In the genomic region with DNA sequence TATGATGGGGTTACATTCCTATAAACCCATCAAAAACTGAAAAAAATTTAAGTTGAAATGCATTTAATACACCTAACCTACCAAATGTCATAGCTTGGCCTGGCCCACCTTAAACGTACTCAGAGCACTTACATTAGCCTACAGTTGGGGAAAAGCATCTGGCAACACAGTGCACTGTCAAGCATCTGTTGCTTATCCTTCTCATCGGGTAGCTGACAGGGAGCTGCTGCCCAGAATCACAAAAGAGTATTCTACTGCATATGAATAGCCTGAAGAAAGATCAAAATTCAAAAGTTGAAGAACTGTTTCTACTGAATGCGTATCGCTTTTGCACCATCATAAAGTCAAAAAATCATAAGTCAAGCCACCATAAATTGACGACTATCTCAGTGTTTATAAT, we compare ENCODE assay signal across 29 cellular contexts.
A peak's percentile ranks its signal among the peaks of the same experiment; 100 is the strongest.
DNase-seq lines count a peak whose midpoint lies in the region; ATAC-seq, FAIRE-seq and TF ChIP-seq lines count a peak whose summit lies in the region.
"Had no signal": no experiment of that assay in that cellular context is flagged by ENCODE, and none has a peak within 500 bp of the region (broad histone marks: within the 10 kb centered on the region; RNA-seq: fewer than 3 reads in every experiment).

No MANE protein-coding gene starts in this region.

- H3K36me3 ChIP-seq in SK-N-SH (replicated peaks in 1 of 2; ENCODE audit: control insufficient read depth in 1 of 2, insufficient read depth in 2 of 2, low read length in 1 of 2) = no peaks in the 10 kb centered on the region
- no peaks in the 10 kb centered on the region for H3K36me3 ChIP-seq in pancreas
- no peaks in the 10 kb centered on the region for H3K36me3 ChIP-seq in psoas muscle (ENCODE audit: insufficient read depth in 1 of 2, low read depth in 1 of 2)
- H3K36me3 ChIP-seq: MG63, SJCRH30 had no signal

- H3K9me3 Mint-ChIP-seq in glutamatergic neuron (ENCODE audit: unreplicated experiment) = peaks cover 2% of the 10 kb centered on the region
- H3K9me3 Mint-ChIP-seq: T-helper 1 cell treated with Interleukin-12 subunit alpha and Interleukin-12 subunit beta and Interleukin-4 antibody, amounts not matched to agents 30 μg/mL and 1 μg/mL, for 36 hours had no signal

- no peak for FAIRE-seq in pancreas (lab: Jason Lieb, UNC)
- FAIRE-seq: A549, GM18507, H54, HTR-8/SVneo, K562 had no signal

- H4K20me1 ChIP-seq in SK-N-SH (ENCODE audit: insufficient read depth) = no peaks in the 10 kb centered on the region

- H3K4me3 ChIP-seq in SK-N-SH (ENCODE audit: low read depth in 2 of 2, low read length in 1 of 2) (no peak overlapping the region), pancreas (no peak overlapping the region), psoas muscle (no peak overlapping the region)
- H3K4me3 ChIP-seq: A549, K562, MG63, PC-9, SJCRH30 had no signal

- no peaks in the 10 kb centered on the region for H3F3A ChIP-seq in SK-N-SH (replicated peaks; ENCODE audit: insufficient read depth)

- no peak overlapping the region for H2AFZ ChIP-seq in SK-N-SH (ENCODE audit: low read depth)
- H2AFZ ChIP-seq: PC-9 had no signal

- H3K36me3 Mint-ChIP-seq in glutamatergic neuron (ENCODE audit: unreplicated experiment) = peaks cover 9% of the 10 kb centered on the region
- H3K36me3 Mint-ChIP-seq: CD8-positive, alpha-beta T cell had no signal

- peak; percentile 23 for DNase-seq in DMS 273 treated with DMSO at 0.1 percent for 48 hours (lab: John Stamatoyannopoulos, UW)
- peak; percentile 39 for DNase-seq in NCI-H1694 treated with DMSO at 0.1 percent for 48 hours (lab: John Stamatoyannopoulos, UW)
- peak; percentile 69 for DNase-seq in SK-N-SH
- no peak for DNase-seq in glutamatergic neuron
- no peak for DNase-seq in pancreas
- DNase-seq in activated CD8-positive, alpha-beta memory T cell treated with anti-CD3 and anti-CD28 coated beads, Interleukin-2, amount 50 U/mL, for 48 hours = no peak
- no peak for DNase-seq in psoas muscle
- DNase-seq: AML-193; C1 segment of cervical spinal cord; Calu3; CD8-positive, alpha-beta T cell; DMS53; MG63; NCI-H1105 treated with DMSO at 0.1 percent for 48 hours; NCI-H146; NCI-H2029 treated with DMSO at 0.1 percent for 48 hours; NCI-H748 treated with DMSO at 0.1 percent for 48 hours; NK-92 treated with Interleukin-12 subunit alpha and Interleukin-12 subunit beta, amount 100 ng/mL, for 24 hours; PC-9; SW 1271 had no signal

- H3K4me2 ChIP-seq in SK-N-SH = no peak overlapping the region
- H3K4me2 ChIP-seq: A549, PC-9 had no signal

- CTCF ChIA-PET in SK-N-SH (lab: Yijun Ruan, JAX) = no interaction called here

- H3K27ac ChIP-seq in SK-N-SH (ENCODE audit: low read depth in 2 of 2, low read length in 1 of 2) (peak overlapping the region in 1 of 2 experiments; percentile 90; a peak in 2 of 4 replicates), pancreas (no peak overlapping the region), psoas muscle (no peak overlapping the region)
- H3K27ac ChIP-seq: A549, PC-9, SJCRH30 had no signal

- TF ChIP-seq RAD21 in SK-N-SH (IDR thresholded peaks at IDR 0.05; ENCODE audit: low read length) = no peak

- H3K4me1 Mint-ChIP-seq in glutamatergic neuron (ENCODE audit: low read depth, unreplicated experiment) = peaks cover 7% of the 10 kb centered on the region

- no peaks in the 10 kb centered on the region for H3K79me2 ChIP-seq in SK-N-SH (ENCODE audit: insufficient read depth)

- H3K9me3 ChIP-seq in SK-N-SH (no peaks in the 10 kb centered on the region), pancreas (no peaks in the 10 kb centered on the region), psoas muscle (no peaks in the 10 kb centered on the region)
- H3K9me3 ChIP-seq: A549, MG63, SJCRH30 had no signal

- H3K27me3 Mint-ChIP-seq in glutamatergic neuron (ENCODE audit: unreplicated experiment) = peaks cover 2% of the 10 kb centered on the region

- H3K4me1 ChIP-seq in SK-N-SH (ENCODE audit: control insufficient read depth in 1 of 2, insufficient read depth in 2 of 2, low read depth in 1 of 2, low read length in 1 of 2) = peaks cover 0 to 12% of the 10 kb centered on the region in 2 experiments; a peak in 2 of 4 replicates
- no peaks in the 10 kb centered on the region for H3K4me1 ChIP-seq in pancreas
- H3K4me1 ChIP-seq in psoas muscle = no peaks in the 10 kb centered on the region
- H3K4me1 ChIP-seq: A549 had no signal

- peak in 1 of 2 experiments; percentile 90; a peak in 2 of 4 replicates for TF ChIP-seq EP300 in SK-N-SH (IDR thresholded peaks at IDR 0.05; ENCODE audit: borderline replicate concordance in 1 of 2, low read depth in 1 of 2, low read length in 1 of 2)

- POLR2A ChIA-PET in SK-N-SH (lab: Yijun Ruan, JAX) = no interaction called here

- H3K9ac ChIP-seq in SK-N-SH = no peak overlapping the region

- H3K9me2 ChIP-seq in SK-N-SH = no peaks in the 10 kb centered on the region

- peak overlapping the region; percentile 85 for H3K27ac Mint-ChIP-seq in glutamatergic neuron (ENCODE audit: unreplicated experiment)
- H3K27ac Mint-ChIP-seq: CD8-positive, alpha-beta T cell; T-helper 1 cell treated with Interleukin-12 subunit alpha and Interleukin-12 subunit beta and Interleukin-4 antibody, amounts not matched to agents 30 μg/mL and 1 μg/mL, for 36 hours had no signal

- H3K27me3 ChIP-seq in SK-N-SH (ENCODE audit: insufficient read depth) (no peaks in the 10 kb centered on the region), pancreas (no peaks in the 10 kb centered on the region), psoas muscle (ENCODE audit: insufficient read depth in 3 of 3, low read length in 2 of 3) (no peaks in the 10 kb centered on the region)
- H3K27me3 ChIP-seq: MG63, SJCRH30 had no signal

- H3K4me3 Mint-ChIP-seq in glutamatergic neuron (ENCODE audit: unreplicated experiment) = no peak overlapping the region
- H3K4me3 Mint-ChIP-seq: CD8-positive, alpha-beta T cell; T-helper 1 cell treated with Interleukin-12 subunit alpha and Interleukin-12 subunit beta and Interleukin-4 antibody, amounts not matched to agents 30 μg/mL and 1 μg/mL, for 36 hours had no signal

- WGBS in SK-N-SH (ENCODE audit: low lambda C conversion rate) = 49% methylated on average over 5 of the region's 5 CpGs
- WGBS in pancreas, 2 donors = 55 to 68% methylated on average over 5 of the region's 5 CpGs
- WGBS in psoas muscle, 3 donors = 21 to 31% (median 23%) methylated on average over 5 of the region's 5 CpGs

- intact Hi-C loops in pancreas (cut with DNase I) (no loop called here), psoas muscle (cut with DNase I) (no loop called here)

- TF ChIP-seq CTCF in SK-N-SH (IDR thresholded peaks at IDR 0.05) (no peak), glutamatergic neuron (IDR thresholded peaks at IDR 0.05; ENCODE audit: partially characterized antibody, unreplicated experiment) (no peak), pancreas (IDR thresholded peaks at IDR 0.05) (no peak), psoas muscle (IDR thresholded peaks at IDR 0.05) (no peak)

- no peak for ATAC-seq in pancreas
- ATAC-seq in psoas muscle = no peak
- no peak for ATAC-seq in HG02981 (IDR thresholded peaks at IDR 0.05; ENCODE audit: unreplicated experiment)
- ATAC-seq: A549; CD8-positive, alpha-beta T cell; K562; Right ventricle myocardium inferior had no signal

TF ChIP-seq in SK-N-SH, 30 proteins besides CTCF, POLR2A, EP300 and RAD21:
- TF ChIP-seq JUND (IDR thresholded peaks at IDR 0.05) = no peak
- TF ChIP-seq GATA2 (CRISPR knock-in tag; IDR thresholded peaks at IDR 0.05) = peak; percentile 87
- peak; percentile 86 for TF ChIP-seq RCOR1 (IDR thresholded peaks at IDR 0.05; ENCODE audit: low read length)
- peak; percentile 41 for TF ChIP-seq TCF12 (IDR thresholded peaks at IDR 0.05)
- TF ChIP-seq, protein P1, sequence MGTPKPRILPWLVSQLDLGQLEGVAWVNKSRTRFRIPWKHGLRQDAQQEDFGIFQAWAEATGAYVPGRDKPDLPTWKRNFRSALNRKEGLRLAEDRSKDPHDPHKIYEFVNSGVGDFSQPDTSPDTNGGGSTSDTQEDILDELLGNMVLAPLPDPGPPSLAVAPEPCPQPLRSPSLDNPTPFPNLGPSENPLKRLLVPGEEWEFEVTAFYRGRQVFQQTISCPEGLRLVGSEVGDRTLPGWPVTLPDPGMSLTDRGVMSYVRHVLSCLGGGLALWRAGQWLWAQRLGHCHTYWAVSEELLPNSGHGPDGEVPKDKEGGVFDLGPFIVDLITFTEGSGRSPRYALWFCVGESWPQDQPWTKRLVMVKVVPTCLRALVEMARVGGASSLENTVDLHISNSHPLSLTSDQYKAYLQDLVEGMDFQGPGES (IDR thresholded peaks at IDR 0.05; ENCODE audit: low read depth, low read length) = no peak
- peak; percentile 78 for TF ChIP-seq CHD2 (IDR thresholded peaks at IDR 0.05; ENCODE audit: low read length, partially characterized antibody)

Comparison
In these comparisons a context has a peak if more than half of its experiments do, and no peak if none do; other contexts are left out.
1. DNase-seq: peak in DMS 273 treated with DMSO at 0.1 percent for 48 hours (single experiment), NCI-H1694 treated with DMSO at 0.1 percent for 48 hours (single experiment) and SK-N-SH (single experiment); none in glutamatergic neuron (single experiment), pancreas (0 of 6), activated CD8-positive, alpha-beta memory T cell treated with anti-CD3 and anti-CD28 coated beads, Interleukin-2, amount 50 U/mL, for 48 hours (single experiment) and psoas muscle (0 of 2).